2 cellular contexts compared by ENCODE assay signal in genomic region chr11:10493041-10493663, GRCh38.
TF ChIP-seq lines count a peak whose summit lies in the region.

No MANE protein-coding gene starts in this region.

TF ChIP-seq in H1, 55 proteins besides CTCF, POLR2A, EP300 and RAD21:
- TF ChIP-seq GTF2F1 (IDR thresholded peaks at IDR 0.05; ENCODE audit: borderline replicate concordance, low read depth, low read length) (no peak), FOSL1 (IDR thresholded peaks at IDR 0.05; ENCODE audit: insufficient read depth, low read depth, low read length) (no peak), TAF1 (IDR thresholded peaks at IDR 0.05; ENCODE audit: low read depth, low read length) (no peak), BCL11A (IDR thresholded peaks at IDR 0.05; ENCODE audit: low read depth in 2 of 2, low read length in 2 of 2) (no peak), POU5F1 (IDR thresholded peaks at IDR 0.05; ENCODE audit: low read depth, low read length) (no peak), RXRA (IDR thresholded peaks at IDR 0.05; ENCODE audit: insufficient read depth, low read depth, low read length) (no peak), RBBP5 (IDR thresholded peaks at IDR 0.05; ENCODE audit: borderline replicate concordance, low read depth, low read length) (no peak), CHD1 (IDR thresholded peaks at IDR 0.05; ENCODE audit: low read depth, low read length) (no peak), ATF3 (IDR thresholded peaks at IDR 0.05; ENCODE audit: insufficient read depth, low read depth, low read length) (no peak), CBX5 (IDR thresholded peaks at IDR 0.05; ENCODE audit: low read depth, low read length) (no peak), TEAD4 (IDR thresholded peaks at IDR 0.05; ENCODE audit: low read depth, low read length) (no peak), YY1 (IDR thresholded peaks at IDR 0.05; ENCODE audit: low read depth, low read length) (no peak), CBX8 (IDR thresholded peaks at IDR 0.05; ENCODE audit: borderline replicate concordance, low read depth, low read length) (no peak), HDAC6 (IDR thresholded peaks at IDR 0.05; ENCODE audit: low read depth, low read length) (no peak), SIN3A (conservative IDR thresholded peaks at IDR 0.05 in 1 of 2, IDR thresholded peaks at IDR 0.05 in 1 of 2; ENCODE audit: low read depth in 1 of 2, low read length in 2 of 2) (no peak)

TF ChIP-seq in WTC11, 78 proteins besides CTCF, POLR2A, EP300 and RAD21:
- no peak for TF ChIP-seq ZNF121 (CRISPR knock-in tag; IDR thresholded peaks at IDR 0.05)
